ENCODE assay signal across 1 cellular context in genomic region chr20:46709459-46710148, GRCh38.
TF ChIP-seq lines count a peak whose summit lies in the region.

TSS of gene SLC2A10 (plus strand) at chr20:46709649. CDS start at chr20:46709737, 88 bp downstream.

TF ChIP-seq in HepG2, 621 proteins besides CTCF, POLR2A, EP300 and RAD21 (continued from another document and continues in another):
- TF ChIP-seq TRAFD1 (CRISPR knock-in tag; IDR thresholded peaks at IDR 0.05; ENCODE audit: borderline replicate concordance) (no peak), ZNF883 (CRISPR knock-in tag; IDR thresholded peaks at IDR 0.05; ENCODE audit: not compliant biosample characterization) (peak; percentile 86), ZNF431 (CRISPR knock-in tag; IDR thresholded peaks at IDR 0.05; ENCODE audit: borderline replicate concordance, low read depth) (peak; percentile 86), MIER2 (CRISPR knock-in tag; IDR thresholded peaks at IDR 0.05) (no peak; the same call in none of the 2 replicates), ZSCAN25 (CRISPR knock-in tag; IDR thresholded peaks at IDR 0.05) (no peak; the same call in 1 of the 2 replicates), PAWR (CRISPR knock-in tag; IDR thresholded peaks at IDR 0.05; ENCODE audit: borderline replicate concordance) (no peak), ZNF382 (CRISPR knock-in tag; IDR thresholded peaks at IDR 0.05; ENCODE audit: borderline replicate concordance) (no peak), ZFX (CRISPR knock-in tag; IDR thresholded peaks at IDR 0.05; ENCODE audit: low read depth) (peak; percentile 94), HMG20B (CRISPR knock-in tag; conservative IDR thresholded peaks at IDR 0.05) (0 out of 2 replicates have a peak, but pooled peaks have one; percentile 43), POLR2AphosphoS2 (IDR thresholded peaks at IDR 0.05; ENCODE audit: low read depth, low read length) (no peak), ZNF235 (CRISPR knock-in tag; IDR thresholded peaks at IDR 0.05; ENCODE audit: borderline replicate concordance) (peak; percentile 79; the same call in 1 of the 2 replicates), SAFB2 (CRISPR knock-in tag; IDR thresholded peaks at IDR 0.05; ENCODE audit: borderline replicate concordance, low read depth) (no peak; the same call in 1 of the 2 replicates), ATM (IDR thresholded peaks at IDR 0.05; ENCODE audit: borderline replicate concordance) (no peak), GATAD2A (CRISPR knock-in tag; IDR thresholded peaks at IDR 0.05) (peak; percentile 17; the same call in 1 of the 2 replicates), HNF4G (IDR thresholded peaks at IDR 0.05; ENCODE audit: borderline replicate concordance, low read depth, low read length) (no peak), HNF4G (CRISPR knock-in tag; IDR thresholded peaks at IDR 0.05; ENCODE audit: borderline replicate concordance, low read depth) (peak; percentile 41), GMEB1 (CRISPR knock-in tag; IDR thresholded peaks at IDR 0.05; ENCODE audit: borderline replicate concordance) (peak; percentile 67; the same call in 1 of the 2 replicates), RFX1 (IDR thresholded peaks at IDR 0.05) (no peak), IKZF4 (CRISPR knock-in tag; IDR thresholded peaks at IDR 0.05; ENCODE audit: borderline replicate concordance, low read depth, not compliant biosample characterization) (no peak), ZNF335 (CRISPR knock-in tag; IDR thresholded peaks at IDR 0.05) (0 out of 2 replicates have a peak, but pooled peaks have one; percentile 45), PLSCR1 (CRISPR knock-in tag; IDR thresholded peaks at IDR 0.05; ENCODE audit: borderline replicate concordance) (peak; percentile 94; the same call in 1 of the 2 replicates), TP53 (CRISPR knock-in tag; conservative IDR thresholded peaks at IDR 0.05) (no peak), BATF2 (CRISPR knock-in tag; IDR thresholded peaks at IDR 0.05) (peak; percentile 90), FOXM1 (CRISPR knock-in tag; IDR thresholded peaks at IDR 0.05) (no peak), CREM (IDR thresholded peaks at IDR 0.05) (no peak), CREM (CRISPR knock-in tag; IDR thresholded peaks at IDR 0.05) (no peak), PTBP1 (IDR thresholded peaks at IDR 0.05; ENCODE audit: low read depth, low read length, poor library complexity, severe bottlenecking) (no peak), PHF21A (CRISPR knock-in tag; IDR thresholded peaks at IDR 0.05) (peak; percentile 94), FOXP4 (CRISPR knock-in tag; IDR thresholded peaks at IDR 0.05) (peak; percentile 23; the same call in 1 of the 2 replicates), NFE2L2 (IDR thresholded peaks at IDR 0.05; ENCODE audit: low read length) (no peak), ZNF557 (CRISPR knock-in tag; IDR thresholded peaks at IDR 0.05) (no peak; the same call in 1 of the 2 replicates), ZNF3 (CRISPR knock-in tag; IDR thresholded peaks at IDR 0.05) (no peak), ATF2 (CRISPR knock-in tag; IDR thresholded peaks at IDR 0.05) (peak; percentile 40; the same call in 1 of the 2 replicates), DZIP1 (CRISPR knock-in tag; IDR thresholded peaks at IDR 0.05) (no peak), ZNF234 (CRISPR knock-in tag; conservative IDR thresholded peaks at IDR 0.05) (no peak), KMT2B (CRISPR knock-in tag; IDR thresholded peaks at IDR 0.05) (peak; percentile 69; the same call in 1 of the 2 replicates), ZMAT3 (CRISPR knock-in tag; conservative IDR thresholded peaks at IDR 0.05) (peak; percentile 98), DNMT1 (CRISPR knock-in tag; IDR thresholded peaks at IDR 0.05) (peak; percentile 97), ZNF652 (CRISPR knock-in tag; IDR thresholded peaks at IDR 0.05; ENCODE audit: borderline replicate concordance, low read depth) (no peak), ZNF18 (CRISPR knock-in tag; IDR thresholded peaks at IDR 0.05; ENCODE audit: insufficient replicate concordance) (no peak), STAT6 (CRISPR knock-in tag; IDR thresholded peaks at IDR 0.05; ENCODE audit: borderline replicate concordance) (no peak; the same call in 1 of the 2 replicates), ZBTB37 (CRISPR knock-in tag; IDR thresholded peaks at IDR 0.05) (no peak), ZNF451 (CRISPR knock-in tag; IDR thresholded peaks at IDR 0.05) (no peak), ZNF263 (CRISPR knock-in tag; IDR thresholded peaks at IDR 0.05) (peak; percentile 43; the same call in 1 of the 2 replicates), PBX2 (CRISPR knock-in tag; IDR thresholded peaks at IDR 0.05) (no peak), MIER3 (CRISPR knock-in tag; IDR thresholded peaks at IDR 0.05; ENCODE audit: borderline replicate concordance) (no peak; the same call in 1 of the 2 replicates)
